Comparison of ENCODE assay signal across 1 cellular context in the genomic region with DNA sequence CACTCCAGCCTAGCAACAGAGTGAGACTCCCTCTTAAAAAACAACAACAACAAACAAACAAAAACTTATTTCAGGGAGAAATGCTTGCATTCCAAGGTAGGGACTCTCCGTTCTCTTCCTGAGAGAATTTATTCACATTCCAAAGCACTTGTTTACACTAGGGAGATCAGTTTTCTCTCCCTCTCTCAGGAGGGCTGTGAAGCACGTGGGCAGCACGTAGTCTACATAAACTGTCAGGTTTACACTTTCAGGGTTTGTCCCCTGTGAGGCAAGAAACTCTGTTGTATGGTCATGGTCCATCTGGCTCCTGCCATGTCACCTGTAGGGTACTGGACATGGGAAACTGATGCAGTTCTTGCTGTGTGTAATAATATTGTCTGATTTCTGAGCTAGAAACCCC.
TF ChIP-seq lines count a peak whose summit lies in the region.

No MANE protein-coding gene starts in this region.

TF ChIP-seq in H1, 55 proteins besides CTCF, POLR2A, EP300 and RAD21:
- TF ChIP-seq ASH2L (IDR thresholded peaks at IDR 0.05; ENCODE audit: low read length) (no peak), SP4 (IDR thresholded peaks at IDR 0.05; ENCODE audit: low read length) (no peak), SP2 (IDR thresholded peaks at IDR 0.05; ENCODE audit: low read length) (no peak)
- TF ChIP-seq, protein P1, sequence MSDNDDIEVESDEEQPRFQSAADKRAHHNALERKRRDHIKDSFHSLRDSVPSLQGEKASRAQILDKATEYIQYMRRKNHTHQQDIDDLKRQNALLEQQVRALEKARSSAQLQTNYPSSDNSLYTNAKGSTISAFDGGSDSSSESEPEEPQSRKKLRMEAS (IDR thresholded peaks at IDR 0.05) = peak; percentile 81
- TF ChIP-seq, protein P2, sequence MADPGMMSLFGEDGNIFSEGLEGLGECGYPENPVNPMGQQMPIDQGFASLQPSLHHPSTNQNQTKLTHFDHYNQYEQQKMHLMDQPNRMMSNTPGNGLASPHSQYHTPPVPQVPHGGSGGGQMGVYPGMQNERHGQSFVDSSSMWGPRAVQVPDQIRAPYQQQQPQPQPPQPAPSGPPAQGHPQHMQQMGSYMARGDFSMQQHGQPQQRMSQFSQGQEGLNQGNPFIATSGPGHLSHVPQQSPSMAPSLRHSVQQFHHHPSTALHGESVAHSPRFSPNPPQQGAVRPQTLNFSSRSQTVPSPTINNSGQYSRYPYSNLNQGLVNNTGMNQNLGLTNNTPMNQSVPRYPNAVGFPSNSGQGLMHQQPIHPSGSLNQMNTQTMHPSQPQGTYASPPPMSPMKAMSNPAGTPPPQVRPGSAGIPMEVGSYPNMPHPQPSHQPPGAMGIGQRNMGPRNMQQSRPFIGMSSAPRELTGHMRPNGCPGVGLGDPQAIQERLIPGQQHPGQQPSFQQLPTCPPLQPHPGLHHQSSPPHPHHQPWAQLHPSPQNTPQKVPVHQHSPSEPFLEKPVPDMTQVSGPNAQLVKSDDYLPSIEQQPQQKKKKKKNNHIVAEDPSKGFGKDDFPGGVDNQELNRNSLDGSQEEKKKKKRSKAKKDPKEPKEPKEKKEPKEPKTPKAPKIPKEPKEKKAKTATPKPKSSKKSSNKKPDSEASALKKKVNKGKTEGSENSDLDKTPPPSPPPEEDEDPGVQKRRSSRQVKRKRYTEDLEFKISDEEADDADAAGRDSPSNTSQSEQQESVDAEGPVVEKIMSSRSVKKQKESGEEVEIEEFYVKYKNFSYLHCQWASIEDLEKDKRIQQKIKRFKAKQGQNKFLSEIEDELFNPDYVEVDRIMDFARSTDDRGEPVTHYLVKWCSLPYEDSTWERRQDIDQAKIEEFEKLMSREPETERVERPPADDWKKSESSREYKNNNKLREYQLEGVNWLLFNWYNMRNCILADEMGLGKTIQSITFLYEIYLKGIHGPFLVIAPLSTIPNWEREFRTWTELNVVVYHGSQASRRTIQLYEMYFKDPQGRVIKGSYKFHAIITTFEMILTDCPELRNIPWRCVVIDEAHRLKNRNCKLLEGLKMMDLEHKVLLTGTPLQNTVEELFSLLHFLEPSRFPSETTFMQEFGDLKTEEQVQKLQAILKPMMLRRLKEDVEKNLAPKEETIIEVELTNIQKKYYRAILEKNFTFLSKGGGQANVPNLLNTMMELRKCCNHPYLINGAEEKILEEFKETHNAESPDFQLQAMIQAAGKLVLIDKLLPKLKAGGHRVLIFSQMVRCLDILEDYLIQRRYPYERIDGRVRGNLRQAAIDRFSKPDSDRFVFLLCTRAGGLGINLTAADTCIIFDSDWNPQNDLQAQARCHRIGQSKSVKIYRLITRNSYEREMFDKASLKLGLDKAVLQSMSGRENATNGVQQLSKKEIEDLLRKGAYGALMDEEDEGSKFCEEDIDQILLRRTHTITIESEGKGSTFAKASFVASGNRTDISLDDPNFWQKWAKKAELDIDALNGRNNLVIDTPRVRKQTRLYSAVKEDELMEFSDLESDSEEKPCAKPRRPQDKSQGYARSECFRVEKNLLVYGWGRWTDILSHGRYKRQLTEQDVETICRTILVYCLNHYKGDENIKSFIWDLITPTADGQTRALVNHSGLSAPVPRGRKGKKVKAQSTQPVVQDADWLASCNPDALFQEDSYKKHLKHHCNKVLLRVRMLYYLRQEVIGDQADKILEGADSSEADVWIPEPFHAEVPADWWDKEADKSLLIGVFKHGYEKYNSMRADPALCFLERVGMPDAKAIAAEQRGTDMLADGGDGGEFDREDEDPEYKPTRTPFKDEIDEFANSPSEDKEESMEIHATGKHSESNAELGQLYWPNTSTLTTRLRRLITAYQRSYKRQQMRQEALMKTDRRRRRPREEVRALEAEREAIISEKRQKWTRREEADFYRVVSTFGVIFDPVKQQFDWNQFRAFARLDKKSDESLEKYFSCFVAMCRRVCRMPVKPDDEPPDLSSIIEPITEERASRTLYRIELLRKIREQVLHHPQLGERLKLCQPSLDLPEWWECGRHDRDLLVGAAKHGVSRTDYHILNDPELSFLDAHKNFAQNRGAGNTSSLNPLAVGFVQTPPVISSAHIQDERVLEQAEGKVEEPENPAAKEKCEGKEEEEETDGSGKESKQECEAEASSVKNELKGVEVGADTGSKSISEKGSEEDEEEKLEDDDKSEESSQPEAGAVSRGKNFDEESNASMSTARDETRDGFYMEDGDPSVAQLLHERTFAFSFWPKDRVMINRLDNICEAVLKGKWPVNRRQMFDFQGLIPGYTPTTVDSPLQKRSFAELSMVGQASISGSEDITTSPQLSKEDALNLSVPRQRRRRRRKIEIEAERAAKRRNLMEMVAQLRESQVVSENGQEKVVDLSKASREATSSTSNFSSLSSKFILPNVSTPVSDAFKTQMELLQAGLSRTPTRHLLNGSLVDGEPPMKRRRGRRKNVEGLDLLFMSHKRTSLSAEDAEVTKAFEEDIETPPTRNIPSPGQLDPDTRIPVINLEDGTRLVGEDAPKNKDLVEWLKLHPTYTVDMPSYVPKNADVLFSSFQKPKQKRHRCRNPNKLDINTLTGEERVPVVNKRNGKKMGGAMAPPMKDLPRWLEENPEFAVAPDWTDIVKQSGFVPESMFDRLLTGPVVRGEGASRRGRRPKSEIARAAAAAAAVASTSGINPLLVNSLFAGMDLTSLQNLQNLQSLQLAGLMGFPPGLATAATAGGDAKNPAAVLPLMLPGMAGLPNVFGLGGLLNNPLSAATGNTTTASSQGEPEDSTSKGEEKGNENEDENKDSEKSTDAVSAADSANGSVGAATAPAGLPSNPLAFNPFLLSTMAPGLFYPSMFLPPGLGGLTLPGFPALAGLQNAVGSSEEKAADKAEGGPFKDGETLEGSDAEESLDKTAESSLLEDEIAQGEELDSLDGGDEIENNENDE (IDR thresholded peaks at IDR 0.05; ENCODE audit: insufficient replicate concordance, low read length) = no peak
- TF ChIP-seq, protein P3, sequence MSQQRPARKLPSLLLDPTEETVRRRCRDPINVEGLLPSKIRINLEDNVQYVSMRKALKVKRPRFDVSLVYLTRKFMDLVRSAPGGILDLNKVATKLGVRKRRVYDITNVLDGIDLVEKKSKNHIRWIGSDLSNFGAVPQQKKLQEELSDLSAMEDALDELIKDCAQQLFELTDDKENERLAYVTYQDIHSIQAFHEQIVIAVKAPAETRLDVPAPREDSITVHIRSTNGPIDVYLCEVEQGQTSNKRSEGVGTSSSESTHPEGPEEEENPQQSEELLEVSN (IDR thresholded peaks at IDR 0.05) = peak; percentile 76
TF ChIP-seq in H1: peak in this region for 2.
